12 cellular contexts compared by ENCODE assay signal in the genomic region with DNA sequence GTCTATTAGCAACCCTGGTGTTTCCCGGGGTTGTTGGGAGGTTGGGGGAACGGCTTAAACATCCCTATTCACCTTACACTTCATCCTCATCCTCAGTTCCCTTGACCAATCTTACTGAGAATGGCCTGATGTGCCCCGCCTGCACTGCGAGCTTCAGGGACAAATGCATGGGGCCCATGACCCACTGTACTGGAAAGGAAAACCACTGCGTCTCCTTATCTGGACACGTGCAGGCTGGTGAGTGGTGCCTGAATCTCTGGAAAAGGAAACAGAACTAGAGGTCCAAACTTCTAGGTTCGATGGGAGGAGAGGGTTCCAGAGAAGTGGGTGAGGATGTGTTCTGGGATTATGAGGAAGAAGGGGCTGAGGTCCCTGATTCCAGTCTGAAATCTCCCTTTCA. TPM values are rescaled to one million over a fixed set of nuclear protein-coding genes. Genes with fewer than 3 reads are reported as not detected.
DNase-seq lines count a peak whose midpoint lies in the region; ATAC-seq and TF ChIP-seq lines count a peak whose summit lies in the region.
"Had no signal": no experiment of that assay in that cellular context is flagged by ENCODE, and none has a peak within 500 bp of the region (broad histone marks: within the 10 kb centered on the region; RNA-seq: fewer than 3 reads in every experiment).

No MANE protein-coding gene starts in this region.

- H3K4me3 Mint-ChIP-seq in naive thymus-derived CD8-positive, alpha-beta T cell = peak overlapping the region in 7 of 10 donors; percentile 15 to 75 (median 36)

- no peak overlapping the region for H4K8ac ChIP-seq in trophoblast cell (ENCODE audit: low read depth, low read length)

- no peak overlapping the region for H3K18ac ChIP-seq in trophoblast cell (ENCODE audit: low read length)

- H3K4ac ChIP-seq in trophoblast cell (ENCODE audit: low read depth, low read length) = no peak overlapping the region

- no peak for ATAC-seq in Right ventricle myocardium inferior
- ATAC-seq in naive thymus-derived CD8-positive, alpha-beta T cell = no peak

- H3K27ac ChIP-seq in right atrium auricular region = peak overlapping the region; percentile 42 to 60
- H3K27ac ChIP-seq in trophoblast cell (ENCODE audit: low read depth, low read length) = no peak overlapping the region
- peak overlapping the region in 1 of 2 donors; percentile 10 for H3K27ac ChIP-seq in testis
- H3K27ac ChIP-seq: C4-2B had no signal

- no peak overlapping the region for H3K4me2 ChIP-seq in trophoblast cell (ENCODE audit: low read length)

- H3K4me3 ChIP-seq in right atrium auricular region (peak overlapping the region; percentile 38 to 51), astrocyte of the cerebellum (ENCODE audit: low read depth, low read length) (peak overlapping the region; percentile 41), trophoblast cell (ENCODE audit: low read depth, low read length) (no peak overlapping the region), testis (peak overlapping the region in 1 of 2 donors; percentile 62)
- H3K4me3 ChIP-seq: MG63 had no signal

- H3K23ac ChIP-seq in trophoblast cell (ENCODE audit: low read length) = no peak overlapping the region

- H3K27me3 Mint-ChIP-seq in naive thymus-derived CD8-positive, alpha-beta T cell = no peaks in the 10 kb centered on the region

- no peak overlapping the region for H4K12ac ChIP-seq in trophoblast cell (ENCODE audit: low read depth, low read length)

- H2BK12ac ChIP-seq in trophoblast cell (ENCODE audit: low read length) = no peak overlapping the region

- H2AFZ ChIP-seq in trophoblast cell (ENCODE audit: insufficient read depth, low read length, poor library complexity) = no peak overlapping the region

- no peaks in the 10 kb centered on the region for H3K36me3 ChIP-seq in right atrium auricular region
- peaks cover 0 to 5% of the 10 kb centered on the region in 2 experiments for H3K36me3 ChIP-seq in trophoblast cell (ENCODE audit: control insufficient read depth in 1 of 2, insufficient read depth in 2 of 2, low read length in 2 of 2)
- no peaks in the 10 kb centered on the region for H3K36me3 ChIP-seq in testis (ENCODE audit: low read depth, missing control alignments)

- no peak overlapping the region for H2BK5ac ChIP-seq in trophoblast cell (ENCODE audit: low read depth, low read length, poor library complexity)

- no peak overlapping the region for H2AK5ac ChIP-seq in trophoblast cell (ENCODE audit: low read length)

- DNase-seq in right atrium auricular region (ENCODE audit: low spot score) (no peak), Right ventricle myocardium inferior (ENCODE audit: missing footprints) (no peak), astrocyte of the cerebellum (ENCODE audit: low read depth) (no peak), NCI-H774 (lab: John Stamatoyannopoulos, UW) (no peak), trophoblast cell (no peak), testis (no peak), inferior parietal cortex (ENCODE audit: extremely low spot score) (no peak)
- no peak for DNase-seq in naive thymus-derived CD8-positive, alpha-beta T cell
- DNase-seq: MG63, NCI-H510A had no signal

- no peaks in the 10 kb centered on the region for H3K9me3 Mint-ChIP-seq in naive thymus-derived CD8-positive, alpha-beta T cell

- H3K27ac Mint-ChIP-seq in naive thymus-derived CD8-positive, alpha-beta T cell = peak overlapping the region in 6 of 10 donors; percentile 26 to 95 (median 54)

- no peak overlapping the region for H4K91ac ChIP-seq in trophoblast cell (ENCODE audit: low read depth, low read length)

- intact Hi-C loops in Right ventricle myocardium inferior (cut with DNase I) (no loop called here), testis (cut with DNase I; ENCODE audit: low total_unique reads) (no loop called here)

- peaks cover 3% of the 10 kb centered on the region for H3K79me1 ChIP-seq in trophoblast cell (ENCODE audit: low read length)

- TF ChIP-seq CTCF in right atrium auricular region (IDR thresholded peaks at IDR 0.05) = no peak
- TF ChIP-seq CTCF in astrocyte of the cerebellum (IDR thresholded peaks at IDR 0.05; ENCODE audit: low read depth, low read length, missing control alignments) = no peak
- TF ChIP-seq CTCF in testis (IDR thresholded peaks at IDR 0.05) = no peak

- H3K27me3 ChIP-seq in right atrium auricular region (no peaks in the 10 kb centered on the region), trophoblast cell (ENCODE audit: insufficient read depth, low read length) (no peaks in the 10 kb centered on the region), testis (no peaks in the 10 kb centered on the region)
- H3K27me3 ChIP-seq: MG63 had no signal

- no CpG with 5 or more reads among the region's 7 CpGs for WGBS in trophoblast cell (ENCODE audit: extremely low coverage, insufficient coverage, insufficient read length)
- WGBS in testis, 2 donors = 49 to 56% methylated on average over 7 of the region's 7 CpGs

- H3K4me1 Mint-ChIP-seq in naive thymus-derived CD8-positive, alpha-beta T cell = peaks cover 19 to 49% (median 32%) of the 10 kb centered on the region in 4 donors

- peaks cover 0 to 15% of the 10 kb centered on the region in 2 donors for H3K4me1 ChIP-seq in right atrium auricular region
- peaks cover 0 to 4% of the 10 kb centered on the region in 2 experiments for H3K4me1 ChIP-seq in trophoblast cell (ENCODE audit: control insufficient read depth in 1 of 2, insufficient read depth in 2 of 2, low read length in 2 of 2)
- H3K4me1 ChIP-seq in testis = peaks cover 7% of the 10 kb centered on the region

- no peak for TF ChIP-seq POLR2A in testis (IDR thresholded peaks at IDR 0.05)

- H3K79me2 ChIP-seq in trophoblast cell (ENCODE audit: control insufficient read depth, insufficient read depth, low read length, poor library complexity) = no peaks in the 10 kb centered on the region

- H3K9me3 ChIP-seq in right atrium auricular region (no peaks in the 10 kb centered on the region), trophoblast cell (ENCODE audit: insufficient read depth, low read depth, low read length) (peaks cover 2% of the 10 kb centered on the region), testis (no peaks in the 10 kb centered on the region)
- H3K9me3 ChIP-seq: MG63 had no signal

- H2BK120ac ChIP-seq in trophoblast cell (ENCODE audit: insufficient read depth, low read length, poor library complexity) = no peak overlapping the region

- POLR2A ChIA-PET in naive thymus-derived CD8-positive, alpha-beta T cell (lab: Charles Lee) = interaction anchor here (0.5 to 2.5 kb wide), 6 partner anchors 15 to 110 kb away, joined by 3 to 11 read pairs (median 6); partner anchors contain the start of genes IRGQ, PLAUR and ZNF576

- no peak overlapping the region for H3K9ac ChIP-seq in trophoblast cell (ENCODE audit: low read length)

- H3K36me3 Mint-ChIP-seq in naive thymus-derived CD8-positive, alpha-beta T cell = peaks cover 0 to 3% (median 0%) of the 10 kb centered on the region in 3 donors

- H3K14ac ChIP-seq in trophoblast cell (ENCODE audit: low read length) = no peak overlapping the region

- in situ Hi-C loops in astrocyte of the cerebellum (cut with HindIII; ENCODE audit: low sequenced_read_pairs) = no loop called here

RNA-seq across cellular contexts. Expression of gene PINLYP, which starts 5.9 kb away (rescaled TPM):
- total RNA-seq in right atrium auricular region (1 to 10 TPM; 1.6 to 4.5 TPM), Right ventricle myocardium inferior (2.2 TPM), testis (1 to 10 TPM; 5.8 to 5.9 TPM)
- total RNA-seq in naive thymus-derived CD8-positive, alpha-beta T cell = 1 to 10 TPM; 2.5 to 2.7 TPM
- polyA plus RNA-seq in naive thymus-derived CD8-positive, alpha-beta T cell = 1 to 10 TPM in 2 of 3 donors, under 1 TPM in 1; 0.68 to 2.3 (median 1.7) TPM
- 2.1 TPM in 2 replicates for polyA plus RNA-seq in trophoblast cell (2013)
- 9.9 TPM for polyA plus RNA-seq in testis (ENCODE audit: insufficient read depth, low read depth, low replicate concordance)

RNA-seq across cellular contexts. Expression of gene XRCC1, which starts 6.1 kb away (rescaled TPM):
- 10 to 100 TPM; 14.3 to 14.9 TPM for total RNA-seq in right atrium auricular region
- 12.2 TPM for total RNA-seq in Right ventricle myocardium inferior
- total RNA-seq in naive thymus-derived CD8-positive, alpha-beta T cell = 10 to 100 TPM; 38.2 to 39.0 TPM
- 10 to 100 TPM; 16.8 to 34.6 (median 33.7) TPM for polyA plus RNA-seq in naive thymus-derived CD8-positive, alpha-beta T cell
- 31.0 and 32.7 TPM in 2 replicates for polyA plus RNA-seq in trophoblast cell (2013)
- total RNA-seq in testis = 10 to 100 TPM; 40.6 to 44.8 TPM
- polyA plus RNA-seq in testis (ENCODE audit: insufficient read depth, low read depth, low replicate concordance) = 49.1 TPM

RNA-seq across cellular contexts. Expression of gene IRGQ, which starts 14.5 kb away (rescaled TPM):
- total RNA-seq in right atrium auricular region = 10 to 100 TPM; 24.7 to 25.9 TPM
- total RNA-seq in Right ventricle myocardium inferior = 16.2 TPM
- 10 to 100 TPM; 14.9 to 15.7 TPM for total RNA-seq in naive thymus-derived CD8-positive, alpha-beta T cell
- polyA plus RNA-seq in naive thymus-derived CD8-positive, alpha-beta T cell = 1 to 10 TPM in 1 of 3 donors, under 1 TPM in 2; 0.37 to 1.1 (median 0.82) TPM
- polyA plus RNA-seq in trophoblast cell (2013) = 12.5 and 12.7 TPM in 2 replicates
- 10 to 100 TPM; 26.4 to 29.0 TPM for total RNA-seq in testis
- polyA plus RNA-seq in testis (ENCODE audit: insufficient read depth, low read depth, low replicate concordance) = 6.0 TPM

RNA-seq across cellular contexts. Expression of gene ZNF576, which starts 14.9 kb away (rescaled TPM):
- total RNA-seq in right atrium auricular region (10 to 100 TPM in 1 of 2 donors, 1 to 10 TPM in 1; 8.9 to 16.4 TPM), Right ventricle myocardium inferior (9.3 TPM), testis (10 to 100 TPM; 14.6 to 17.9 TPM)
- 10 to 100 TPM; 17.1 to 17.8 TPM for total RNA-seq in naive thymus-derived CD8-positive, alpha-beta T cell
- 10 to 100 TPM in 1 of 3 donors, 1 to 10 TPM in 2; 6.2 to 10.4 (median 9.3) TPM for polyA plus RNA-seq in naive thymus-derived CD8-positive, alpha-beta T cell
- polyA plus RNA-seq in trophoblast cell (2013) = 11.1 and 12.1 TPM in 2 replicates
- polyA plus RNA-seq in testis (ENCODE audit: insufficient read depth, low read depth, low replicate concordance) = 23.1 TPM

RNA-seq across cellular contexts. Expression of gene SRRM5, which starts 30.4 kb away (rescaled TPM):
- under 1 TPM in 1 of 2 donors, not detected in 1; 0.28 TPM for total RNA-seq in right atrium auricular region
- total RNA-seq in Right ventricle myocardium inferior = 0.16 TPM
- total RNA-seq in naive thymus-derived CD8-positive, alpha-beta T cell = 1 to 10 TPM; 1.4 TPM
- polyA plus RNA-seq in naive thymus-derived CD8-positive, alpha-beta T cell = under 1 TPM in 2 of 3 donors, not detected in 1; 0.08 to 0.94 TPM
- 0.27 and 0.29 TPM in 2 replicates for polyA plus RNA-seq in trophoblast cell (2013)
- 10 to 100 TPM in 1 of 2 donors, 1 to 10 TPM in 1; 8.4 to 21.3 TPM for total RNA-seq in testis
- 36.0 TPM for polyA plus RNA-seq in testis (ENCODE audit: insufficient read depth, low read depth, low replicate concordance)
- total RNA-seq: bronchial epithelial cell had no signal
